In the genomic region with DNA sequence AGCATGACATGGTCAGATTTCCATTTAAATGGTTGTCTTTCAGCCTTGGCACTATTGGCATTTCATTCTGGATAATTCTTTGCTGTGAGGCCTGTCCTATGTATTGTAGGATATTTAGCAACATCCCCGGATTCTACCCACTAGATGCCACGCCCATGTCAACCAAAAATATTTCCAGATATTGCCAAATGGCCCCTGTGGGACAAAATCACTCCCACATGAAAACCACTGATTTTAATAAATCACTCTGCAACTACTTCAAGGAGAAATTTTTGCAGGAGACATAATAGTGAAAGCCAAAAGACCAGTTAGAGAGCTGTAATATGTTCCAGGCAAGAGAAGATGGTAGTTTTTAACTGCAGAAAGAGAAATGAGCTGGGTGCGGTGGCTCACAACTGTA, we compare ENCODE assay signal across 20 cellular contexts. TPM values are rescaled to one million over a fixed set of nuclear protein-coding genes. Genes with fewer than 3 reads are reported as not detected.
DNase-seq lines count a peak whose midpoint lies in the region; TF ChIP-seq lines count a peak whose summit lies in the region.
"Had no signal": no experiment of that assay in that cellular context is flagged by ENCODE, and none has a peak within 500 bp of the region (broad histone marks: within the 10 kb centered on the region; RNA-seq: fewer than 3 reads in every experiment).

No MANE protein-coding gene starts in this region.

- DNase-seq in AG08395 (ENCODE audit: low spot score) (peak; percentile 69), GM04504 (ENCODE audit: low read depth) (peak; percentile 66), astrocyte of the spinal cord (ENCODE audit: low read depth, low spot score) (peak; percentile 2), myocyte (ENCODE audit: low read depth) (peak; percentile 49), SHP77 treated with DMSO at 0.1 percent for 48 hours (lab: John Stamatoyannopoulos, UW) (no peak), NCI-H2227 (lab: John Stamatoyannopoulos, UW; ENCODE audit: unreplicated experiment) (no peak), GDM1 (lab: John Stamatoyannopoulos, UW) (no peak), Kasumi-1 (lab: John Stamatoyannopoulos, UW) (no peak)
- DNase-seq: DMS79, MV-4-11, NCI-H1694 treated with DMSO at 0.1 percent for 48 hours, NCI-H2227 treated with DMSO at 0.1 percent for 48 hours, NCI-H510A treated with DMSO at 0.1 percent for 48 hours, NCI-H774, OCI-M1, SHP77, SK-N-SH had no signal

- TF ChIP-seq CTCF in astrocyte of the spinal cord (IDR thresholded peaks at IDR 0.05; ENCODE audit: low read depth, low read length): no peak

- in situ Hi-C loops in astrocyte of the spinal cord (cut with HindIII; ENCODE audit: low sequenced_read_pairs): no loop called here

- no peak overlapping the region for H3K4me3 ChIP-seq in astrocyte of the spinal cord (ENCODE audit: low read depth, low read length)
- H3K4me3 ChIP-seq: GM12878, K562 had no signal

RNA-seq across cellular contexts. Expression of a gene that starts 55.9 kb away (rescaled TPM):
- 0.13 TPM in 1 of 2 replicates, not detected in the other for total RNA-seq in myocyte
- polyA plus RNA-seq in myocyte (2012): 0.18 TPM
- total RNA-seq: G401, GM12878 had no signal

Comparison
In these comparisons a context has a peak if more than half of its experiments do, and no peak if none do; other contexts are left out.
1. DNase-seq: peak in AG08395 (single experiment), GM04504 (single experiment), astrocyte of the spinal cord (single experiment) and myocyte (single experiment); none in SHP77 treated with DMSO at 0.1 percent for 48 hours (single experiment), NCI-H2227 (single experiment), GDM1 (single experiment) and Kasumi-1 (0 of 2).